ENCODE assay signal across 11 cellular contexts in the genomic region with DNA sequence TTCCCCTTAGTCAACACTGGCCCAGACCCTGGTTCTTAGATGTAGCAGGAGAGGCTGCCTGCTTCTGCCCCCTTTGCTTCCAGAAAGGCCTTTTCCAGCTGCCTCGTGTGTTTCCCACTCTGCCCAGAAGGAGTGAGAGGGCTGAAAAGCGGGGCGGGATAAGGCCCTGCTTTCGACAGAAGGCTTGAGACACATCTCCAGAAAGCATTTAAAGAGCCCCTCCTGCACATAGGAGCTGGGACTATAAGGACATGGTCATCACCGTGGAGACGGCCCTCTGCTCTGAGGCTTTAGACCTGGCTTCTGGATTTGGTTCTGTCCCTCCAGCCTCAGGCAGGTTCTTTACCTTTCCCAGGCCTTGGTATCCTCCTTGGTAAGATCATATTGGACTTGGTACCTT. TPM values are rescaled to one million over a fixed set of nuclear protein-coding genes. Genes with fewer than 3 reads are reported as not detected.
DNase-seq lines count a peak whose midpoint lies in the region; ATAC-seq, FAIRE-seq and TF ChIP-seq lines count a peak whose summit lies in the region.
"Had no signal": no experiment of that assay in that cellular context is flagged by ENCODE, and none has a peak within 500 bp of the region (broad histone marks: within the 10 kb centered on the region; RNA-seq: fewer than 3 reads in every experiment).

No MANE protein-coding gene starts in this region.

- no peaks in the 10 kb centered on the region for H3K79me2 ChIP-seq in DND-41 (ENCODE audit: insufficient read depth, low read length)

- CTCF ChIA-PET in WTC11 (lab: Charles Lee), result interaction anchor here (1.0 to 2.6 kb wide), 6 partner anchors 9 to 288 kb away, joined by 3 to 20 read pairs (median 4); no protein-coding TSS in a partner anchor

- H3K9me3 ChIP-seq in DND-41 (ENCODE audit: insufficient read depth, low read length, severe bottlenecking) (no peaks in the 10 kb centered on the region), right atrium auricular region (no peaks in the 10 kb centered on the region), body of pancreas (no peaks in the 10 kb centered on the region)

- intact Hi-C loops in sciatic nerve (cut with DNase I) (loop anchor here (5.0 kb wide), 2 partner anchors 109 to 289 kb away; no protein-coding TSS in a partner anchor), body of pancreas (cut with DNase I) (no loop called here)

- H3K4me1 ChIP-seq in DND-41 (ENCODE audit: insufficient read depth, low read length) (no peaks in the 10 kb centered on the region), right atrium auricular region (peaks cover 0 to 36% of the 10 kb centered on the region in 2 donors), body of pancreas (no peaks in the 10 kb centered on the region)

- no peak overlapping the region for H3K9ac ChIP-seq in DND-41 (ENCODE audit: low read depth, low read length)

- 72% methylated on average over 6 of the region's 6 CpGs for WGBS in body of pancreas, 2 donors

- no peak for FAIRE-seq in frontal cortex (lab: Jason Lieb, UNC)

- H2AFZ ChIP-seq in DND-41 (ENCODE audit: low read depth, low read length), result no peak overlapping the region

- H3K4me3 ChIP-seq in DND-41 (ENCODE audit: low read depth in 1 of 2, low read length in 2 of 2) (no peak overlapping the region), right atrium auricular region (no peak overlapping the region), body of pancreas (no peak overlapping the region)

- H3K27ac ChIP-seq in DND-41 (ENCODE audit: low read length), result no peak overlapping the region
- peak overlapping the region; percentile 75 to 84 for H3K27ac ChIP-seq in right atrium auricular region
- peak overlapping the region in 1 of 4 donors; percentile 48 for H3K27ac ChIP-seq in body of pancreas

- H4K20me1 ChIP-seq in DND-41 (ENCODE audit: insufficient read depth, low read length), result peaks cover 10% of the 10 kb centered on the region

- H3K27ac Mint-ChIP-seq in WTC11, result no peak overlapping the region

- H3K27me3 ChIP-seq in DND-41 (ENCODE audit: insufficient read depth, low read length, poor library complexity) (no peaks in the 10 kb centered on the region), right atrium auricular region (no peaks in the 10 kb centered on the region), body of pancreas (no peaks in the 10 kb centered on the region)

- POLR2A ChIA-PET in WTC11 (lab: Charles Lee), result no interaction called here

- no peaks in the 10 kb centered on the region for H3K9me3 Mint-ChIP-seq in WTC11
- H3K9me3 Mint-ChIP-seq: neural crest cell had no signal

- peaks cover 22% of the 10 kb centered on the region for H3K36me3 Mint-ChIP-seq in WTC11

- DNase-seq in DND-41, result no peak
- DNase-seq in WTC11 (ENCODE audit: low spot score), result no peak
- DNase-seq in right atrium auricular region (ENCODE audit: low spot score), result no peak
- no peak for DNase-seq in sciatic nerve (ENCODE audit: low spot score)
- DNase-seq in DMS153 (lab: John Stamatoyannopoulos, UW), result no peak
- DNase-seq in HuH-7.5 (ENCODE audit: low spot score), result no peak
- no peak for DNase-seq in frontal cortex (ENCODE audit: low spot score in 2 of 2)
- no peak for DNase-seq in body of pancreas
- DNase-seq: NCI-H1436, SIG-M5 had no signal

- TF ChIP-seq CTCF in DND-41 (IDR thresholded peaks at IDR 0.05; ENCODE audit: borderline replicate concordance, extremely low read depth, low read length, poor library complexity, severe bottlenecking) (no peak), WTC11 (IDR thresholded peaks at IDR 0.05) (no peak), right atrium auricular region (IDR thresholded peaks at IDR 0.05) (no peak), body of pancreas (IDR thresholded peaks at IDR 0.05) (no peak)

- peaks cover 11% of the 10 kb centered on the region for H3K4me1 Mint-ChIP-seq in WTC11

- H3K36me3 ChIP-seq in DND-41 (ENCODE audit: insufficient read depth, low read length) (peaks cover 32% of the 10 kb centered on the region), right atrium auricular region (peaks cover 27% of the 10 kb centered on the region), body of pancreas (replicated peaks in 1 of 2; ENCODE audit: insufficient read depth in 1 of 2, low read depth in 2 of 2) (peaks cover 0 to 21% of the 10 kb centered on the region in 2 donors)

- no peak overlapping the region for H3K4me3 Mint-ChIP-seq in WTC11
- H3K4me3 Mint-ChIP-seq: neural crest cell had no signal

- no peaks in the 10 kb centered on the region for H3K27me3 Mint-ChIP-seq in WTC11 (ENCODE audit: low read depth)

- H3K4me2 ChIP-seq in DND-41 (ENCODE audit: insufficient read depth, low read length), result no peak overlapping the region

- ATAC-seq in DND-41 (ENCODE audit: insufficient read depth, low read depth), result peak; percentile 38; the same call in 1 of the 3 replicates
- peak; percentile 65 for ATAC-seq in WTC11
- ATAC-seq in sciatic nerve, result peak; percentile 48
- ATAC-seq in body of pancreas, result no peak

- TF ChIP-seq POLR2A in body of pancreas (IDR thresholded peaks at IDR 0.05), result no peak

TF ChIP-seq in WTC11, 78 proteins besides CTCF, POLR2A, EP300 and RAD21:
- TF ChIP-seq ZNF138 (CRISPR knock-in tag; conservative IDR thresholded peaks at IDR 0.05) (no peak), NFATC4 (CRISPR knock-in tag; IDR thresholded peaks at IDR 0.05) (0 out of 2 replicates have a peak, but pooled peaks have one; percentile 23)

RNA-seq across cellular contexts. Expression of gene CALM1, which starts 11.9 kb away (rescaled TPM):
- total RNA-seq in WTC11 (2021) (338 to 373 TPM (median 350 TPM) in 3 replicates), right atrium auricular region (100 to 1,000 TPM; 409 to 443 TPM), sciatic nerve (340 TPM), frontal cortex (1,432 TPM), body of pancreas (100 to 1,000 TPM; 137 to 199 TPM)
